17 cellular contexts compared by ENCODE assay signal in genomic region chr5:73844165-73844564, GRCh38.
DNase-seq lines count a peak whose midpoint lies in the region; ATAC-seq, FAIRE-seq and TF ChIP-seq lines count a peak whose summit lies in the region.
"Had no signal": no experiment of that assay in that cellular context is flagged by ENCODE, and none has a peak within 500 bp of the region (broad histone marks: within the 10 kb centered on the region; RNA-seq: fewer than 3 reads in every experiment).

No MANE protein-coding gene starts in this region.

- ATAC-seq in esophagus mucosa = peak; percentile 90
- ATAC-seq in GM21723 (IDR thresholded peaks at IDR 0.05; ENCODE audit: unreplicated experiment) = no peak

- CTCF ChIA-PET in HEK293T (lab: Yijun Ruan, JAX) = interaction anchor here (0.6 kb wide), 1 partner anchor 84 kb away, joined by 4 read pairs; no protein-coding TSS in a partner anchor

- TF ChIP-seq CTCF in D721Med (IDR thresholded peaks at IDR 0.05; ENCODE audit: insufficient read depth, missing control alignments) (no peak), bronchial epithelial cell (IDR thresholded peaks at IDR 0.05; ENCODE audit: insufficient read depth, low read length, severe bottlenecking) (no peak)

- no peak for DNase-seq in D721Med (ENCODE audit: insufficient read length, low spot score)
- DNase-seq in HEK293T (ENCODE audit: extremely low spot score) = no peak
- DNase-seq in bronchial epithelial cell (ENCODE audit: low read depth) = peak; percentile 70
- DNase-seq in MV-4-11 (lab: John Stamatoyannopoulos, UW) = no peak
- DNase-seq in GM19239 (ENCODE audit: insufficient read length, low spot score) = no peak
- DNase-seq: C1 segment of cervical spinal cord; Calu3; CD4-positive, alpha-beta memory T cell; COR-L47; DMS153; DND-41; GOT3 had no signal

- peaks cover 4% of the 10 kb centered on the region for H3K36me3 ChIP-seq in bronchial epithelial cell (ENCODE audit: control insufficient read depth, insufficient read depth, low read length)
- H3K36me3 ChIP-seq: HAP-1 had no signal

- peak; percentile 6 for FAIRE-seq in D721Med (lab: Jason Lieb, UNC)
- no peak for FAIRE-seq in bronchial epithelial cell (lab: Jason Lieb, UNC)
- FAIRE-seq in GM19239 (lab: Jason Lieb, UNC) = no peak
- FAIRE-seq: GM12892, H54 had no signal

- H3K4me3 ChIP-seq in bronchial epithelial cell (ENCODE audit: low read depth, low read length) = no peak overlapping the region
- H3K4me3 ChIP-seq: HAP-1 had no signal

- H3K27me3 ChIP-seq in bronchial epithelial cell (ENCODE audit: control insufficient read depth, insufficient read depth, low read length) = no peaks in the 10 kb centered on the region

- POLR2A ChIA-PET in HEK293T (lab: Yijun Ruan, JAX) = no interaction called here

TF ChIP-seq in HEK293T, 16 proteins besides CTCF, POLR2A, EP300 and RAD21:
- TF ChIP-seq PKNOX1 (IDR thresholded peaks at IDR 0.05) (0 out of 2 replicates have a peak, but pooled peaks have one; percentile 14), SUZ12 (IDR thresholded peaks at IDR 0.05) (no peak), HDGF (IDR thresholded peaks at IDR 0.05; ENCODE audit: borderline replicate concordance) (no peak), LEF1 (IDR thresholded peaks at IDR 0.05; ENCODE audit: borderline replicate concordance) (no peak)
